Comparison of ENCODE assay signal across 1 cellular context in the genomic region with DNA sequence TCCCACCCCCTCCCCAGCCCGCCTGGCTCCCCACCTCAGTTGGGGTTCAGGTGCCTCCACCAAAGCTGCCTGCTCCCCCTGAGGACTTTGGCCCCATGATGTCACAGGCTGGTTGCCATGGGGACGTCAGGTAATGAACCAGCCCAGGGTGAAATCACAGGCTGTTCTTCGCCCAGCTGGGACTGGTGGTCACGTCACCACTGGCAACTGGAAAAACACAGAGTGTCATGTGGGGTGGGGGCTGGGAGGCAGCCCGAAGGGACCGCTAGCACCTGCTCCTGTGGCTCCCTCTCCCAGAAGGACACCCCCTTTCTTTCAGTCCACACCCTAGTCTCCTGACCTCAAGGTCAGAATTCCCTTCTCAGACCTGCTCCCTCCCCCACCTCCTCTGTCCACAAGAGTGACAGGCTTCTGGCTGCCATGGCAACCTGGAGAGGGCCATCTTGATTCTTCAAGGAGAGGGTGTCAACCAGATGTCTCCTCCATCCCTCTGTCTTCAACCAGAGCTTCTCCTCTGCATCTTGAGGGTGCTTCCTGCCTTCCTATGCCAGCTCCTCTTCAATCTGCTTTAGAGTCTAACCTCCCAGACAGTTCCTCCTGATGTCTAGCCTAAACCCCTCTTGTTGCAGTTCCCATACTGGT.
TF ChIP-seq lines count a peak whose summit lies in the region.

No MANE protein-coding gene starts in this region.

TF ChIP-seq in K562, 482 proteins besides CTCF, POLR2A, EP300 and RAD21 (continued from another document):
- TF ChIP-seq, protein P1, sequence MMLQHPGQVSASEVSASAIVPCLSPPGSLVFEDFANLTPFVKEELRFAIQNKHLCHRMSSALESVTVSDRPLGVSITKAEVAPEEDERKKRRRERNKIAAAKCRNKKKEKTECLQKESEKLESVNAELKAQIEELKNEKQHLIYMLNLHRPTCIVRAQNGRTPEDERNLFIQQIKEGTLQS (IDR thresholded peaks at IDR 0.05): peak; percentile 46
- TF ChIP-seq, protein P1 (CRISPR knock-in tag; conservative IDR thresholded peaks at IDR 0.05): no peak
- TF ChIP-seq MEF2D (tag; conservative IDR thresholded peaks at IDR 0.05; ENCODE audit: low read depth) (no peak), ZNF384 (IDR thresholded peaks at IDR 0.05; ENCODE audit: low read depth, low read length) (no peak), ESRRA (IDR thresholded peaks at IDR 0.05; ENCODE audit: borderline replicate concordance, low read depth) (peak; percentile 74), ZBTB1 (CRISPR knock-in tag; IDR thresholded peaks at IDR 0.05; ENCODE audit: borderline replicate concordance, low read depth) (no peak), NR0B1 (IDR thresholded peaks at IDR 0.05; ENCODE audit: partially characterized antibody) (no peak), ARID1B (IDR thresholded peaks at IDR 0.05) (no peak), CSDE1 (IDR thresholded peaks at IDR 0.05) (no peak), SP2 (IDR thresholded peaks at IDR 0.05; ENCODE audit: extremely low read depth, low read depth, low read length, poor library complexity, severe bottlenecking) (no peak), MCM3 (IDR thresholded peaks at IDR 0.05) (no peak), GABPA (tag; conservative IDR thresholded peaks at IDR 0.05; ENCODE audit: low read depth) (no peak), RFX1 (IDR thresholded peaks at IDR 0.05) (peak; percentile 92), CBX1 (IDR thresholded peaks at IDR 0.05; ENCODE audit: low read depth) (no peak), ZNF165 (CRISPR knock-in tag; IDR thresholded peaks at IDR 0.05; ENCODE audit: borderline replicate concordance) (no peak), ATF1 (CRISPR knock-in tag; IDR thresholded peaks at IDR 0.05) (no peak), ATF1 (tag; IDR thresholded peaks at IDR 0.05) (0 out of 2 replicates have a peak, but pooled peaks have one; percentile 56), GATAD2B (IDR thresholded peaks at IDR 0.05; ENCODE audit: borderline replicate concordance) (no peak), PKNOX1 (IDR thresholded peaks at IDR 0.05) (peak; percentile 97), NCOR1 (IDR thresholded peaks at IDR 0.05) (no peak), SNRNP70 (optimal IDR thresholded peaks at IDR 0.05; ENCODE audit: low read depth, low read length) (no peak), NFE2L1 (tag; IDR thresholded peaks at IDR 0.05; ENCODE audit: borderline replicate concordance, low read depth) (no peak), IFI16 (CRISPR knock-in tag; IDR thresholded peaks at IDR 0.05) (no peak), RNF2 (IDR thresholded peaks at IDR 0.05) (no peak), NUFIP1 (IDR thresholded peaks at IDR 0.05; ENCODE audit: partially characterized antibody) (no peak), ZNF274 (IDR thresholded peaks at IDR 0.05; ENCODE audit: borderline replicate concordance, low read depth, low read length) (no peak), SMARCA5 (IDR thresholded peaks at IDR 0.05) (no peak), ZNF785 (CRISPR knock-in tag; IDR thresholded peaks at IDR 0.05) (no peak), TEAD2 (tag; IDR thresholded peaks at IDR 0.05) (no peak), DPF2 (IDR thresholded peaks at IDR 0.05) (no peak), HDAC1 (IDR thresholded peaks at IDR 0.05) (no peak), ZNF217 (CRISPR knock-in tag; IDR thresholded peaks at IDR 0.05) (no peak), ZNF134 (CRISPR knock-in tag; conservative IDR thresholded peaks at IDR 0.05) (no peak), ZNF57 (CRISPR knock-in tag; IDR thresholded peaks at IDR 0.05) (no peak), GTF2F1 (IDR thresholded peaks at IDR 0.05; ENCODE audit: low read depth, low read length) (no peak), CXXC5 (CRISPR knock-in tag; IDR thresholded peaks at IDR 0.05) (no peak), ZNF41 (CRISPR knock-in tag; conservative IDR thresholded peaks at IDR 0.05) (no peak), KLF1 (tag; IDR thresholded peaks at IDR 0.05) (no peak), SIRT6 (IDR thresholded peaks at IDR 0.05; ENCODE audit: low read depth, low read length) (no peak), CC2D1A (IDR thresholded peaks at IDR 0.05) (no peak), GABPB1 (CRISPR knock-in tag; IDR thresholded peaks at IDR 0.05) (no peak), NR3C1 (CRISPR knock-in tag; IDR thresholded peaks at IDR 0.05) (no peak), SMAD1 (IDR thresholded peaks at IDR 0.05; ENCODE audit: low read depth, low read length, partially characterized antibody) (no peak), DNMT1 (IDR thresholded peaks at IDR 0.05) (no peak), SMC3 (conservative IDR thresholded peaks at IDR 0.05; ENCODE audit: insufficient read depth, low read depth, low read length) (no peak), NCOA6 (IDR thresholded peaks at IDR 0.05) (no peak)
- TF ChIP-seq, protein P2, sequence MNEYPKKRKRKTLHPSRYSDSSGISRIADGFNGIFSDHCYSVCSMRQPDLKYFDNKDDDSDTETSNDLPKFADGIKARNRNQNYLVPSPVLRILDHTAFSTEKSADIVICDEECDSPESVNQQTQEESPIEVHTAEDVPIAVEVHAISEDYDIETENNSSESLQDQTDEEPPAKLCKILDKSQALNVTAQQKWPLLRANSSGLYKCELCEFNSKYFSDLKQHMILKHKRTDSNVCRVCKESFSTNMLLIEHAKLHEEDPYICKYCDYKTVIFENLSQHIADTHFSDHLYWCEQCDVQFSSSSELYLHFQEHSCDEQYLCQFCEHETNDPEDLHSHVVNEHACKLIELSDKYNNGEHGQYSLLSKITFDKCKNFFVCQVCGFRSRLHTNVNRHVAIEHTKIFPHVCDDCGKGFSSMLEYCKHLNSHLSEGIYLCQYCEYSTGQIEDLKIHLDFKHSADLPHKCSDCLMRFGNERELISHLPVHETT (CRISPR knock-in tag; conservative IDR thresholded peaks at IDR 0.05 in 1 of 2, IDR thresholded peaks at IDR 0.05 in 1 of 2): no peak
- TF ChIP-seq, protein P3, sequence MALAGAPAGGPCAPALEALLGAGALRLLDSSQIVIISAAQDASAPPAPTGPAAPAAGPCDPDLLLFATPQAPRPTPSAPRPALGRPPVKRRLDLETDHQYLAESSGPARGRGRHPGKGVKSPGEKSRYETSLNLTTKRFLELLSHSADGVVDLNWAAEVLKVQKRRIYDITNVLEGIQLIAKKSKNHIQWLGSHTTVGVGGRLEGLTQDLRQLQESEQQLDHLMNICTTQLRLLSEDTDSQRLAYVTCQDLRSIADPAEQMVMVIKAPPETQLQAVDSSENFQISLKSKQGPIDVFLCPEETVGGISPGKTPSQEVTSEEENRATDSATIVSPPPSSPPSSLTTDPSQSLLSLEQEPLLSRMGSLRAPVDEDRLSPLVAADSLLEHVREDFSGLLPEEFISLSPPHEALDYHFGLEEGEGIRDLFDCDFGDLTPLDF (CRISPR knock-in tag; IDR thresholded peaks at IDR 0.05): no peak
TF ChIP-seq in K562: peak in this region for 18.
